In genomic region chr7:1667566-1668485, GRCh38 we compare ENCODE assay signal across 8 cellular contexts. TPM values are rescaled to one million over a fixed set of nuclear protein-coding genes. Genes with fewer than 3 reads are reported as not detected.
A peak's percentile ranks its signal among the peaks of the same experiment; 100 is the strongest.
DNase-seq lines count a peak whose midpoint lies in the region; ATAC-seq and TF ChIP-seq lines count a peak whose summit lies in the region.

No MANE protein-coding gene starts in this region.

- DNase-seq in DMS 273 (lab: John Stamatoyannopoulos, UW; ENCODE audit: unreplicated experiment) (peak; percentile 75), DMS 273 treated with DMSO at 0.1 percent for 48 hours (lab: John Stamatoyannopoulos, UW) (no peak), astrocyte of the spinal cord (ENCODE audit: low read depth, low spot score) (no peak), islet precursor cell (peak; percentile 65), HPDE6-E6E7 (ENCODE audit: extremely low spot score) (no peak), hippocampal formation (lab: John Stamatoyannopoulos, UW) (no peak), occipital lobe (lab: John Stamatoyannopoulos, UW) (no peak)
- no peak for DNase-seq in stimulated activated effector memory CD8-positive, alpha-beta T cell treated with anti-CD3 and anti-CD28 coated beads, Interleukin-12 subunit alpha, Interleukin-12 subunit beta, amount 100 ng/mL, for 72 hours (ENCODE audit: low spot score in 2 of 2)

- no peak for ATAC-seq in stimulated activated effector memory CD8-positive, alpha-beta T cell treated with anti-CD3 and anti-CD28 coated beads, Interleukin-12 subunit alpha, Interleukin-12 subunit beta, amount 100 ng/mL, for 72 hours

- no peaks in the 10 kb centered on the region for H3K36me3 Mint-ChIP-seq in stimulated activated effector memory CD8-positive, alpha-beta T cell treated with anti-CD3 and anti-CD28 coated beads, Interleukin-12 subunit alpha, Interleukin-12 subunit beta, amount 100 ng/mL, for 72 hours

- no peaks in the 10 kb centered on the region for H3K9me3 Mint-ChIP-seq in stimulated activated effector memory CD8-positive, alpha-beta T cell treated with anti-CD3 and anti-CD28 coated beads, Interleukin-12 subunit alpha, Interleukin-12 subunit beta, amount 100 ng/mL, for 72 hours

- no peak overlapping the region for H3K27ac Mint-ChIP-seq in stimulated activated effector memory CD8-positive, alpha-beta T cell treated with anti-CD3 and anti-CD28 coated beads, Interleukin-12 subunit alpha, Interleukin-12 subunit beta, amount 100 ng/mL, for 72 hours

- TF ChIP-seq CTCF in astrocyte of the spinal cord (IDR thresholded peaks at IDR 0.05; ENCODE audit: low read depth, low read length): no peak

- peak overlapping the region; percentile 70 for H3K4me3 Mint-ChIP-seq in stimulated activated effector memory CD8-positive, alpha-beta T cell treated with anti-CD3 and anti-CD28 coated beads, Interleukin-12 subunit alpha, Interleukin-12 subunit beta, amount 100 ng/mL, for 72 hours

- peak overlapping the region; percentile 30 for H3K4me3 ChIP-seq in astrocyte of the spinal cord (ENCODE audit: low read depth, low read length)

- peaks cover 27% of the 10 kb centered on the region for H3K4me1 Mint-ChIP-seq in stimulated activated effector memory CD8-positive, alpha-beta T cell treated with anti-CD3 and anti-CD28 coated beads, Interleukin-12 subunit alpha, Interleukin-12 subunit beta, amount 100 ng/mL, for 72 hours

- in situ Hi-C loops in astrocyte of the spinal cord (cut with HindIII; ENCODE audit: low sequenced_read_pairs): no loop called here

RNA-seq across cellular contexts. Expression of gene ELFN1, which starts 2.3 kb away (rescaled TPM):
- total RNA-seq in occipital lobe: 9.5 TPM

Comparison
In these comparisons a context has a peak if more than half of its experiments do, and no peak if none do; other contexts are left out.
1. DNase-seq: peak in DMS 273 (single experiment) and islet precursor cell (single experiment); none in DMS 273 treated with DMSO at 0.1 percent for 48 hours (single experiment), astrocyte of the spinal cord (single experiment), stimulated activated effector memory CD8-positive, alpha-beta T cell treated with anti-CD3 and anti-CD28 coated beads, Interleukin-12 subunit alpha, Interleukin-12 subunit beta, amount 100 ng/mL, for 72 hours (0 of 2), HPDE6-E6E7 (single experiment), hippocampal formation (0 of 2) and occipital lobe (single experiment).